ENCODE assay signal across 8 cellular contexts in genomic region chr20:49320460-49320859, GRCh38. TPM values are rescaled to one million over a fixed set of nuclear protein-coding genes. Genes with fewer than 3 reads are reported as not detected.
DNase-seq lines count a peak whose midpoint lies in the region; ATAC-seq and TF ChIP-seq lines count a peak whose summit lies in the region.

No MANE protein-coding gene starts in this region.

- no peaks in the 10 kb centered on the region for H3K9me3 ChIP-seq in hepatocyte (ENCODE audit: low read depth)

- DNase-seq in AG09319 (ENCODE audit: extremely low read depth, low read depth) (no peak), HCEC 1CT (peak; percentile 31), SW480 (ENCODE audit: low spot score) (peak; percentile 73), hepatocyte (ENCODE audit: low spot score) (peak; percentile 63), NCI-H446 treated with DMSO at 0.1 percent for 48 hours (lab: John Stamatoyannopoulos, UW) (no peak)
- DNase-seq in activated CD4-positive, alpha-beta T cell treated with anti-CD3 and anti-CD28 coated beads, Interleukin-2, amount 10 ng/mL, durations not matched to agents 24 days and 14 days = no peak

- H3K4me2 ChIP-seq in hepatocyte = no peak overlapping the region

- H3K9me3 Mint-ChIP-seq in stimulated activated memory B cell treated with anti-CD40 and anti-IgM and Interleukin-4, amounts not matched to agents 10 μg/mL and 1 μg/mL and 100 μg/mL, for 72 hours = no peaks in the 10 kb centered on the region
- no peaks in the 10 kb centered on the region for H3K9me3 Mint-ChIP-seq in activated CD4-positive, alpha-beta T cell treated with anti-CD3 and anti-CD28 coated beads, Interleukin-2, amount 10 ng/mL, durations not matched to agents 24 days and 14 days

- H3K27ac ChIP-seq in hepatocyte = no peak overlapping the region

- no peaks in the 10 kb centered on the region for H4K20me1 ChIP-seq in hepatocyte (ENCODE audit: insufficient read depth, poor library complexity, severe bottlenecking)

- H3K9me2 ChIP-seq in hepatocyte (replicated peaks; ENCODE audit: insufficient read depth) = no peaks in the 10 kb centered on the region

- H3K27ac Mint-ChIP-seq in stimulated activated memory B cell treated with anti-CD40 and anti-IgM and Interleukin-4, amounts not matched to agents 10 μg/mL and 1 μg/mL and 100 μg/mL, for 72 hours = no peak overlapping the region
- H3K27ac Mint-ChIP-seq in activated CD4-positive, alpha-beta T cell treated with anti-CD3 and anti-CD28 coated beads, Interleukin-2, amount 10 ng/mL, durations not matched to agents 24 days and 14 days = no peak overlapping the region

- H3K36me3 Mint-ChIP-seq in stimulated activated memory B cell treated with anti-CD40 and anti-IgM and Interleukin-4, amounts not matched to agents 10 μg/mL and 1 μg/mL and 100 μg/mL, for 72 hours = no peaks in the 10 kb centered on the region
- peaks cover 2% of the 10 kb centered on the region for H3K36me3 Mint-ChIP-seq in activated CD4-positive, alpha-beta T cell treated with anti-CD3 and anti-CD28 coated beads, Interleukin-2, amount 10 ng/mL, durations not matched to agents 24 days and 14 days (ENCODE audit: low read depth)

- peaks cover 50% of the 10 kb centered on the region for H3K27me3 Mint-ChIP-seq in stimulated activated memory B cell treated with anti-CD40 and anti-IgM and Interleukin-4, amounts not matched to agents 10 μg/mL and 1 μg/mL and 100 μg/mL, for 72 hours
- peaks cover 66% of the 10 kb centered on the region for H3K27me3 Mint-ChIP-seq in activated CD4-positive, alpha-beta T cell treated with anti-CD3 and anti-CD28 coated beads, Interleukin-2, amount 10 ng/mL, durations not matched to agents 24 days and 14 days

- 0% methylated on average over 1 of the region's 1 CpG for WGBS in hepatocyte (ENCODE audit: low lambda C conversion rate, missing lambda C conversion rate)

- peaks cover 11% of the 10 kb centered on the region for H3K4me1 Mint-ChIP-seq in stimulated activated memory B cell treated with anti-CD40 and anti-IgM and Interleukin-4, amounts not matched to agents 10 μg/mL and 1 μg/mL and 100 μg/mL, for 72 hours
- peaks cover 26% of the 10 kb centered on the region for H3K4me1 Mint-ChIP-seq in activated CD4-positive, alpha-beta T cell treated with anti-CD3 and anti-CD28 coated beads, Interleukin-2, amount 10 ng/mL, durations not matched to agents 24 days and 14 days

- no peak for ATAC-seq in stimulated activated memory B cell treated with anti-CD40 and anti-IgM and Interleukin-4, amounts not matched to agents 10 μg/mL and 1 μg/mL and 100 μg/mL, for 72 hours
- ATAC-seq in GM21825 (IDR thresholded peaks at IDR 0.05; ENCODE audit: unreplicated experiment) = no peak

- no peaks in the 10 kb centered on the region for H3K79me2 ChIP-seq in hepatocyte

- H3K4me3 Mint-ChIP-seq in stimulated activated memory B cell treated with anti-CD40 and anti-IgM and Interleukin-4, amounts not matched to agents 10 μg/mL and 1 μg/mL and 100 μg/mL, for 72 hours = no peak overlapping the region
- no peak overlapping the region for H3K4me3 Mint-ChIP-seq in activated CD4-positive, alpha-beta T cell treated with anti-CD3 and anti-CD28 coated beads, Interleukin-2, amount 10 ng/mL, durations not matched to agents 24 days and 14 days

- no peak overlapping the region for H3K4me3 ChIP-seq in hepatocyte

- peaks cover 62% of the 10 kb centered on the region for H3K27me3 ChIP-seq in hepatocyte

- no peaks in the 10 kb centered on the region for H3K36me3 ChIP-seq in hepatocyte (replicated peaks; ENCODE audit: insufficient read depth, low read depth)

- H2AFZ ChIP-seq in hepatocyte = no peak overlapping the region

- intact Hi-C loops in activated CD4-positive, alpha-beta T cell treated with anti-CD3 and anti-CD28 coated beads, Interleukin-2, amount 10 ng/mL, durations not matched to agents 24 days and 14 days (cut with micrococcal nuclease) = no loop called here

- TF ChIP-seq CTCF in AG09319 (IDR thresholded peaks at IDR 0.05; ENCODE audit: low read depth, low read length) = peak; percentile 48
- peak; percentile 29 for TF ChIP-seq CTCF in hepatocyte (IDR thresholded peaks at IDR 0.05; ENCODE audit: poor library complexity)

- peaks cover 9% of the 10 kb centered on the region for H3K4me1 ChIP-seq in hepatocyte (ENCODE audit: insufficient read depth)

RNA-seq across cellular contexts. Expression of gene ZNFX1, which starts 42.6 kb away (rescaled TPM):
- 13.0 and 13.9 TPM in 2 replicates for total RNA-seq in hepatocyte
- 10.0 and 10.2 TPM in 2 replicates for polyA plus RNA-seq in hepatocyte
- total RNA-seq in activated CD4-positive, alpha-beta T cell treated with anti-CD3 and anti-CD28 coated beads, Interleukin-2, amount 10 ng/mL, durations not matched to agents 24 days and 14 days = 61.2 and 61.5 TPM in 2 replicates

Comparison
In these comparisons a context has a peak if more than half of its experiments do, and no peak if none do; other contexts are left out.
1. DNase-seq: peak in HCEC 1CT (single experiment), SW480 (single experiment) and hepatocyte (single experiment); none in AG09319 (single experiment), NCI-H446 treated with DMSO at 0.1 percent for 48 hours (single experiment) and activated CD4-positive, alpha-beta T cell treated with anti-CD3 and anti-CD28 coated beads, Interleukin-2, amount 10 ng/mL, durations not matched to agents 24 days and 14 days (single experiment).